ENCODE assay signal across 15 cellular contexts in genomic region chr15:28913171-28913765, GRCh38. TPM values are rescaled to one million over a fixed set of nuclear protein-coding genes. Genes with fewer than 3 reads are reported as not detected.
DNase-seq lines count a peak whose midpoint lies in the region; ATAC-seq and TF ChIP-seq lines count a peak whose summit lies in the region.
"Had no signal": no experiment of that assay in that cellular context is flagged by ENCODE, and none has a peak within 500 bp of the region (broad histone marks: within the 10 kb centered on the region; RNA-seq: fewer than 3 reads in every experiment).

No MANE protein-coding gene starts in this region.

- H3K4me3 ChIP-seq in IMR-90 (ENCODE audit: insufficient read depth, low read depth, low read length): no peak overlapping the region
- no peak overlapping the region for H3K4me3 ChIP-seq in choroid plexus epithelial cell (ENCODE audit: low read depth, low read length)
- no peak overlapping the region for H3K4me3 ChIP-seq in mesendoderm (ENCODE audit: low read length)
- no peak overlapping the region for H3K4me3 ChIP-seq in osteoblast (ENCODE audit: insufficient read depth, low read length)
- no peak overlapping the region for H3K4me3 ChIP-seq in foreskin fibroblast (ENCODE audit: low read depth in 1 of 2, low read length in 2 of 2)
- H3K4me3 ChIP-seq: stomach had no signal

- H3K4ac ChIP-seq in IMR-90 (ENCODE audit: low read depth, low read length) (no peak overlapping the region), mesendoderm (ENCODE audit: low read depth, low read length) (no peak overlapping the region)

- H4K91ac ChIP-seq in IMR-90 (ENCODE audit: insufficient read depth, low read depth, low read length): no peak overlapping the region

- WGBS in IMR-90 (ENCODE audit: extremely low coverage in 2 of 2, insufficient read length in 1 of 2), 2 experiments: 80% methylated on average over 3 of the region's 9 CpGs; no CpG with 5 or more reads in 1 of the 2 experiments
- WGBS in mesendoderm (ENCODE audit: extremely low coverage, insufficient coverage, low lambda C conversion rate): no CpG with 5 or more reads among the region's 9 CpGs

- no TSS peak for BruUV-seq in IMR-90 (replicated peaks; lab: Mats Ljungman, UMichigan)

- no peak overlapping the region for H4K8ac ChIP-seq in IMR-90 (ENCODE audit: low read depth in 2 of 2, low read length in 2 of 2)
- no peak overlapping the region for H4K8ac ChIP-seq in mesendoderm (ENCODE audit: low read depth, low read length)

- H3K36me3 ChIP-seq in IMR-90 (ENCODE audit: control insufficient read depth, insufficient read depth, low read length) (no peaks in the 10 kb centered on the region), mesendoderm (ENCODE audit: control insufficient read depth, insufficient read depth, low read length) (no peaks in the 10 kb centered on the region), osteoblast (ENCODE audit: insufficient read depth, low read length) (no peaks in the 10 kb centered on the region)
- H3K36me3 ChIP-seq: stomach had no signal

- no peak overlapping the region for H4K5ac ChIP-seq in IMR-90 (ENCODE audit: low read depth, low read length)
- H4K5ac ChIP-seq in mesendoderm (ENCODE audit: low read length): no peak overlapping the region

- no peaks in the 10 kb centered on the region for H3K27me3 ChIP-seq in IMR-90 (ENCODE audit: control insufficient read depth, insufficient read depth, low read length)
- no peaks in the 10 kb centered on the region for H3K27me3 ChIP-seq in mesendoderm (ENCODE audit: insufficient read depth, low read length, poor library complexity)
- H3K27me3 ChIP-seq in osteoblast (ENCODE audit: insufficient read depth, low read length): no peaks in the 10 kb centered on the region

- no peak; the same call in 1 of the 2 replicates for TF ChIP-seq RAD21 in IMR-90 (IDR thresholded peaks at IDR 0.05; ENCODE audit: low read length)

- dilution Hi-C loops in IMR-90 (cut with HindIII; ENCODE audit: low sequenced_read_pairs, unreplicated experiment): no loop called here

- H3K27ac ChIP-seq in IMR-90 (ENCODE audit: insufficient read depth, low read length): no peak overlapping the region
- H3K27ac ChIP-seq in mesendoderm (ENCODE audit: low read depth, low read length): no peak overlapping the region
- H3K27ac ChIP-seq in osteoblast (ENCODE audit: low read depth, low read length): no peak overlapping the region
- H3K27ac ChIP-seq: stomach had no signal

- in situ Hi-C loops in IMR-90 (cut with MboI; ENCODE audit: low sequenced_read_pairs): no loop called here

- no peaks in the 10 kb centered on the region for H3K4me1 ChIP-seq in IMR-90 (ENCODE audit: control insufficient read depth, insufficient read depth, low read length)
- H3K4me1 ChIP-seq in mesendoderm (ENCODE audit: control insufficient read depth, low read depth, low read length): peaks cover 3% of the 10 kb centered on the region
- no peaks in the 10 kb centered on the region for H3K4me1 ChIP-seq in osteoblast (ENCODE audit: insufficient read depth, low read length)
- H3K4me1 ChIP-seq: stomach had no signal

- H2BK5ac ChIP-seq in IMR-90 (ENCODE audit: low read depth, low read length, poor library complexity, severe bottlenecking) (no peak overlapping the region), mesendoderm (ENCODE audit: low read length) (no peak overlapping the region)

- CTCF ChIA-PET in IMR-90 (lab: Yijun Ruan, JAX): interaction anchor here (1.0 kb wide), 1 partner anchor 42 kb away, joined by 3 read pairs; no protein-coding TSS in a partner anchor

- H3K9ac ChIP-seq in IMR-90 (ENCODE audit: low read depth, low read length) (no peak overlapping the region), mesendoderm (ENCODE audit: low read length) (no peak overlapping the region)

- no peak overlapping the region for H3K4me2 ChIP-seq in IMR-90 (ENCODE audit: low read depth, low read length)
- no peak overlapping the region for H3K4me2 ChIP-seq in mesendoderm (ENCODE audit: low read length)
- H3K4me2 ChIP-seq in osteoblast (ENCODE audit: insufficient read depth, low read length): no peak overlapping the region

- H3K79me1 ChIP-seq in IMR-90 (ENCODE audit: low read depth in 1 of 2, low read length in 2 of 2): peaks cover 25 to 63% of the 10 kb centered on the region in 2 experiments
- H3K79me1 ChIP-seq in mesendoderm (ENCODE audit: low read length): peaks cover 2% of the 10 kb centered on the region

- no peak overlapping the region for H2BK120ac ChIP-seq in IMR-90 (ENCODE audit: low read depth, low read length)
- no peak overlapping the region for H2BK120ac ChIP-seq in mesendoderm (ENCODE audit: low read depth, low read length)

- peaks cover 20% of the 10 kb centered on the region for H3K9me1 ChIP-seq in IMR-90 (ENCODE audit: insufficient read depth, low read length)

- no peak overlapping the region for H3K14ac ChIP-seq in IMR-90 (replicated peaks; ENCODE audit: low read depth, low read length)

- H2BK15ac ChIP-seq in IMR-90 (ENCODE audit: low read depth, low read length): no peak overlapping the region
- no peak overlapping the region for H2BK15ac ChIP-seq in mesendoderm (replicated peaks; ENCODE audit: low read depth)

- TF ChIP-seq CTCF in IMR-90 (conservative IDR thresholded peaks at IDR 0.05; ENCODE audit: low read depth, low read length) (peak; percentile 14; the same call in 1 of the 2 replicates), choroid plexus epithelial cell (conservative IDR thresholded peaks at IDR 0.05; ENCODE audit: low read depth, low read length) (peak; percentile 40), osteoblast (IDR thresholded peaks at IDR 0.05; ENCODE audit: extremely low read depth, low read depth, low read length) (no peak), foreskin fibroblast (IDR thresholded peaks at IDR 0.05; ENCODE audit: low read depth, low read length) (no peak)

- H3K23ac ChIP-seq in IMR-90 (ENCODE audit: low read depth, low read length) (no peak overlapping the region), mesendoderm (ENCODE audit: low read length) (no peak overlapping the region)

- POLR2A ChIA-PET in IMR-90 (lab: Charles Lee; ENCODE audit: unreplicated experiment): no interaction called here

- H2AFZ ChIP-seq in IMR-90 (replicated peaks; ENCODE audit: low read length, poor library complexity): peak overlapping the region; percentile 27
- H2AFZ ChIP-seq in osteoblast (ENCODE audit: low read length): no peak overlapping the region

- ATAC-seq in IMR-90 (ENCODE audit: low read depth): no peak
- ATAC-seq in GM19467 (IDR thresholded peaks at IDR 0.05; ENCODE audit: unreplicated experiment): no peak
- ATAC-seq: activated CD8-positive, alpha-beta memory T cell treated with anti-CD3 and anti-CD28 coated beads, Interleukin-2, amount 10 ng/mL, durations not matched to agents 7 days and 5 days; right cardiac atrium had no signal

- peak overlapping the region; percentile 34 for H2AK9ac ChIP-seq in IMR-90 (replicated peaks; ENCODE audit: low read depth, low read length, poor library complexity)

- H2BK20ac ChIP-seq in IMR-90 (ENCODE audit: low read depth, low read length): no peak overlapping the region

- intact Hi-C loops in IMR-90 (cut with micrococcal nuclease): no loop called here

- DNase-seq in ELR (ENCODE audit: low read depth) (peak; percentile 37), IMR-90 (peak; percentile 21), choroid plexus epithelial cell (ENCODE audit: low read depth) (peak; percentile 13), mesendoderm (peak; percentile 32), osteoblast (ENCODE audit: insufficient read length, low spot score, missing footprints) (no peak), foreskin fibroblast (no peak)
- DNase-seq in activated CD8-positive, alpha-beta memory T cell treated with anti-CD3 and anti-CD28 coated beads, Interleukin-2, amount 50 U/mL, for 48 hours: no peak
- DNase-seq: activated CD8-positive, alpha-beta memory T cell treated with anti-CD3 and anti-CD28 coated beads, Interleukin-2, amount 10 ng/mL, durations not matched to agents 7 days and 5 days; activated naive CD8-positive, alpha-beta T cell treated with anti-CD3 and anti-CD28 coated beads, Interleukin-2, amount 50 U/mL, for 24 hours; foreskin melanocyte; NCI-H2029; right cardiac atrium; stomach had no signal

- no peak for TF ChIP-seq POLR2A in IMR-90 (IDR thresholded peaks at IDR 0.05; ENCODE audit: low read depth, low read length)

- H3K79me2 ChIP-seq in mesendoderm (ENCODE audit: control insufficient read depth, insufficient read depth, low read length) (no peaks in the 10 kb centered on the region), osteoblast (ENCODE audit: insufficient read depth, low read length) (no peaks in the 10 kb centered on the region)

- no peak overlapping the region for H3K18ac ChIP-seq in IMR-90 (ENCODE audit: low read depth, low read length)
- no peak overlapping the region for H3K18ac ChIP-seq in mesendoderm (ENCODE audit: low read length)

- H2AK5ac ChIP-seq in IMR-90 (ENCODE audit: low read depth, low read length) (no peak overlapping the region), mesendoderm (ENCODE audit: low read length) (no peak overlapping the region)

- H3K56ac ChIP-seq in IMR-90 (ENCODE audit: extremely low read depth, insufficient read depth, low read length) (no peak overlapping the region), mesendoderm (ENCODE audit: low read length) (no peak overlapping the region)

- no peaks in the 10 kb centered on the region for H3K9me3 ChIP-seq in IMR-90 (ENCODE audit: control insufficient read depth, insufficient read depth, low read length)
- H3K9me3 ChIP-seq in osteoblast (ENCODE audit: low read depth, low read length): no peaks in the 10 kb centered on the region
- H3K9me3 ChIP-seq: stomach had no signal

- H4K20me1 ChIP-seq in IMR-90 (ENCODE audit: insufficient read depth, low read length) (peaks cover 37% of the 10 kb centered on the region), osteoblast (ENCODE audit: insufficient read depth, low read length) (peaks cover 4% of the 10 kb centered on the region)

TF ChIP-seq in IMR-90, 13 proteins besides CTCF, POLR2A, EP300 and RAD21:
- TF ChIP-seq SMC3 (IDR thresholded peaks at IDR 0.05; ENCODE audit: low read depth, low read length): peak; percentile 36
- TF ChIP-seq USF2 (IDR thresholded peaks at IDR 0.05; ENCODE audit: low read depth, low read length): no peak

RNA-seq across cellular contexts. Expression of gene APBA2, which starts 27.5 kb away (rescaled TPM):
- total RNA-seq in IMR-90 (2012; rRNA removed): 27.8 and 33.0 TPM in 2 replicates
- polyA plus RNA-seq in IMR-90 (2012; rRNA removed): 21.7 and 26.5 TPM in 2 replicates
- 14.7 and 25.1 TPM in 2 replicates for polyA plus RNA-seq in IMR-90 (2012; cell fraction: cytosol; rRNA removed)
- 35.8 and 49.9 TPM in 2 replicates for polyA plus RNA-seq in IMR-90 (2012; cell fraction: nucleus; rRNA removed; ENCODE audit: low replicate concordance)
- polyA plus RNA-seq in mesendoderm (2013, experiment 1 of 2): 6.6 TPM
- polyA plus RNA-seq in mesendoderm (2013, experiment 2 of 2): 7.2 TPM
- 6.2 and 8.8 TPM in 2 replicates for total RNA-seq in osteoblast
- total RNA-seq: myocyte had no signal

Comparison
In these comparisons a context has a peak if more than half of its experiments do, and no peak if none do; other contexts are left out.
1. DNase-seq: peak in ELR (single experiment), IMR-90 (single experiment), choroid plexus epithelial cell (single experiment) and mesendoderm (single experiment); none in activated CD8-positive, alpha-beta memory T cell treated with anti-CD3 and anti-CD28 coated beads, Interleukin-2, amount 50 U/mL, for 48 hours (single experiment), osteoblast (single experiment) and foreskin fibroblast (0 of 2).
2. CTCF ChIP-seq: peak in IMR-90 (single experiment) and choroid plexus epithelial cell (single experiment); none in osteoblast (single experiment) and foreskin fibroblast (single experiment).